In the genomic region with DNA sequence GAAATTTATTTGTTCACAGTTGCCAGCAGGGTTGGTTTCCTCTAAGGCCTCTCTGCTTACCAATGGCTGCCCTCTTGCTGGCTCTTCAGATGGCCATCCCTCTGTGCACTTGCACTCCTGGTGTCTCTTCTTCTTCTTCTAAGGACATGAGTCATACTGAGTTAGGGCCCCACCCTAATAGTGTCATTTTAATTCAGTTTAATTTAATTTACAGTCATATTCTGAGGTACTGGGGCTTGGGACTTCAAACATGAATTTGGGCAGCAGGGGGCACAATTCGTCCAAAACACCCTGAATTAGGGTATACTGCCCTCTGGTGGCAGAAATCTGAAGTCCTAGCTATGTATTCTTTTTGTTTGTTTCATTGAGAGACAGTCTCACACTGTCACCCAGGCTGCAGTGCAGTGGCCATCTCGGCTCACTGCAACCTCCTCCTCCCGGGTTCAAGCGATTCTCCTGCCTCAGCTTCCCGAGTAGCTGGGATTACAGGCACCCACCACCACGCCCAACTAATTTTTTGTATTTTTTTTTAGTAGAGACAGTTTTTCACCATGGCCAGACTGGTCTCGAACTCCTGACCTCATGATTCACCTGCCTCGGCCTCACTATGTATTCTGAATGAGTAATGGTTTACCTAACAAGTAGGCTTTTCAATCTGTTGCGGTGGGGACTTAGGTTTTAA, we compare ENCODE assay signal across 1 cellular context.
TF ChIP-seq lines count a peak whose summit lies in the region.

No MANE protein-coding gene starts in this region.

TF ChIP-seq in K562, 482 proteins besides CTCF, POLR2A, EP300 and RAD21 (continued from another document and continues in another):
- TF ChIP-seq KHSRP (IDR thresholded peaks at IDR 0.05) (no peak), ATF1 (CRISPR knock-in tag; IDR thresholded peaks at IDR 0.05) (no peak), ATF1 (tag; IDR thresholded peaks at IDR 0.05) (0 out of 2 replicates have a peak, but pooled peaks have one; percentile 23), HDAC3 (IDR thresholded peaks at IDR 0.05; ENCODE audit: borderline replicate concordance, partially characterized antibody) (no peak), MEIS2 (IDR thresholded peaks at IDR 0.05; ENCODE audit: partially characterized antibody) (peak; percentile 12), SP1 (CRISPR knock-in tag; IDR thresholded peaks at IDR 0.05) (0 out of 2 replicates have a peak, but pooled peaks have one; percentile 51), ILF3 (IDR thresholded peaks at IDR 0.05; ENCODE audit: borderline replicate concordance) (no peak), STAG1 (CRISPR knock-in tag; IDR thresholded peaks at IDR 0.05; ENCODE audit: borderline replicate concordance) (peak; percentile 70; the same call in 1 of the 2 replicates), HDAC6 (IDR thresholded peaks at IDR 0.05; ENCODE audit: low read depth, low read length) (no peak), PCBP2 (IDR thresholded peaks at IDR 0.05; ENCODE audit: low read depth, low read length, poor library complexity, severe bottlenecking) (no peak), KAT2B (IDR thresholded peaks at IDR 0.05; ENCODE audit: low read depth, low read length) (no peak), BDP1 (IDR thresholded peaks at IDR 0.05; ENCODE audit: insufficient read depth, insufficient read length) (no peak), NFIC (IDR thresholded peaks at IDR 0.05) (no peak), ATF3 (IDR thresholded peaks at IDR 0.05) (peak; percentile 57), ATF3 (CRISPR knock-in tag; conservative IDR thresholded peaks at IDR 0.05) (no peak), JUND (IDR thresholded peaks at IDR 0.05; ENCODE audit: borderline replicate concordance, low read depth, low read length) (0 out of 2 replicates have a peak, but pooled peaks have one; percentile 42), JUND (tag; IDR thresholded peaks at IDR 0.05; ENCODE audit: borderline replicate concordance, low read depth, low read length) (no peak; the same call in 2 of the 3 replicates), ZNF124 (CRISPR knock-in tag; IDR thresholded peaks at IDR 0.05) (no peak), FOXA1 (IDR thresholded peaks at IDR 0.05; ENCODE audit: borderline replicate concordance) (no peak), MNT (conservative IDR thresholded peaks at IDR 0.05) (no peak), STAT6 (CRISPR knock-in tag; IDR thresholded peaks at IDR 0.05) (no peak), EP400 (IDR thresholded peaks at IDR 0.05) (no peak), MITF (IDR thresholded peaks at IDR 0.05) (no peak), TAL1 (IDR thresholded peaks at IDR 0.05) (0 out of 2 replicates have a peak, but pooled peaks have one; percentile 6), ZNF217 (CRISPR knock-in tag; IDR thresholded peaks at IDR 0.05) (no peak), ZNF41 (CRISPR knock-in tag; conservative IDR thresholded peaks at IDR 0.05) (no peak), MTA3 (IDR thresholded peaks at IDR 0.05; ENCODE audit: borderline replicate concordance) (peak; percentile 52; the same call in 1 of the 2 replicates), ELF1 (tag; IDR thresholded peaks at IDR 0.05) (no peak), RCOR1 (IDR thresholded peaks at IDR 0.05; ENCODE audit: borderline replicate concordance in 1 of 2, low read depth in 2 of 2, low read length in 2 of 2) (0 out of 4 replicates have a peak, but pooled peaks of 1 of the 2 experiments have one; percentile 29), GTF2A2 (tag; IDR thresholded peaks at IDR 0.05) (no peak), DPF2 (IDR thresholded peaks at IDR 0.05) (no peak), MTF1 (CRISPR knock-in tag; IDR thresholded peaks at IDR 0.05; ENCODE audit: borderline replicate concordance) (no peak), BHLHE40 (IDR thresholded peaks at IDR 0.05; ENCODE audit: low read length) (no peak), CREM (IDR thresholded peaks at IDR 0.05; ENCODE audit: low read depth) (peak; percentile 43; the same call in 1 of the 2 replicates), SMC3 (conservative IDR thresholded peaks at IDR 0.05; ENCODE audit: insufficient read depth, low read depth, low read length) (peak; percentile 90), CEBPB (tag; IDR thresholded peaks at IDR 0.05) (no peak), CREB3L1 (IDR thresholded peaks at IDR 0.05; ENCODE audit: borderline replicate concordance, low read depth) (no peak), ZBTB26 (CRISPR knock-in tag; IDR thresholded peaks at IDR 0.05) (no peak), ZNF740 (CRISPR knock-in tag; IDR thresholded peaks at IDR 0.05) (no peak), ZNF740 (tag; IDR thresholded peaks at IDR 0.05) (no peak), RAD51 (IDR thresholded peaks at IDR 0.05; ENCODE audit: borderline replicate concordance, low read depth) (no peak), SMARCE1 (IDR thresholded peaks at IDR 0.05) (no peak), PYGO2 (tag; IDR thresholded peaks at IDR 0.05) (peak; percentile 5; the same call in 1 of the 2 replicates)
- TF ChIP-seq, protein P1, sequence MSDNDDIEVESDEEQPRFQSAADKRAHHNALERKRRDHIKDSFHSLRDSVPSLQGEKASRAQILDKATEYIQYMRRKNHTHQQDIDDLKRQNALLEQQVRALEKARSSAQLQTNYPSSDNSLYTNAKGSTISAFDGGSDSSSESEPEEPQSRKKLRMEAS (CRISPR knock-in tag; IDR thresholded peaks at IDR 0.05): no peak
- TF ChIP-seq, protein P2, sequence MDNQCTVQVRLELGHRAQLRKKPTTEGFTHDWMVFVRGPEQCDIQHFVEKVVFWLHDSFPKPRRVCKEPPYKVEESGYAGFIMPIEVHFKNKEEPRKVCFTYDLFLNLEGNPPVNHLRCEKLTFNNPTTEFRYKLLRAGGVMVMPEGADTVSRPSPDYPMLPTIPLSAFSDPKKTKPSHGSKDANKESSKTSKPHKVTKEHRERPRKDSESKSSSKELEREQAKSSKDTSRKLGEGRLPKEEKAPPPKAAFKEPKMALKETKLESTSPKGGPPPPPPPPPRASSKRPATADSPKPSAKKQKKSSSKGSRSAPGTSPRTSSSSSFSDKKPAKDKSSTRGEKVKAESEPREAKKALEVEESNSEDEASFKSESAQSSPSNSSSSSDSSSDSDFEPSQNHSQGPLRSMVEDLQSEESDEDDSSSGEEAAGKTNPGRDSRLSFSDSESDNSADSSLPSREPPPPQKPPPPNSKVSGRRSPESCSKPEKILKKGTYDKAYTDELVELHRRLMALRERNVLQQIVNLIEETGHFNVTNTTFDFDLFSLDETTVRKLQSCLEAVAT (IDR thresholded peaks at IDR 0.05): peak in 1 of 2 experiments; percentile 97; a peak in 2 of 4 replicates
- TF ChIP-seq, protein P3, sequence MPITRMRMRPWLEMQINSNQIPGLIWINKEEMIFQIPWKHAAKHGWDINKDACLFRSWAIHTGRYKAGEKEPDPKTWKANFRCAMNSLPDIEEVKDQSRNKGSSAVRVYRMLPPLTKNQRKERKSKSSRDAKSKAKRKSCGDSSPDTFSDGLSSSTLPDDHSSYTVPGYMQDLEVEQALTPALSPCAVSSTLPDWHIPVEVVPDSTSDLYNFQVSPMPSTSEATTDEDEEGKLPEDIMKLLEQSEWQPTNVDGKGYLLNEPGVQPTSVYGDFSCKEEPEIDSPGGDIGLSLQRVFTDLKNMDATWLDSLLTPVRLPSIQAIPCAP (CRISPR knock-in tag; IDR thresholded peaks at IDR 0.05; ENCODE audit: borderline replicate concordance): no peak
- TF ChIP-seq, protein P4, sequence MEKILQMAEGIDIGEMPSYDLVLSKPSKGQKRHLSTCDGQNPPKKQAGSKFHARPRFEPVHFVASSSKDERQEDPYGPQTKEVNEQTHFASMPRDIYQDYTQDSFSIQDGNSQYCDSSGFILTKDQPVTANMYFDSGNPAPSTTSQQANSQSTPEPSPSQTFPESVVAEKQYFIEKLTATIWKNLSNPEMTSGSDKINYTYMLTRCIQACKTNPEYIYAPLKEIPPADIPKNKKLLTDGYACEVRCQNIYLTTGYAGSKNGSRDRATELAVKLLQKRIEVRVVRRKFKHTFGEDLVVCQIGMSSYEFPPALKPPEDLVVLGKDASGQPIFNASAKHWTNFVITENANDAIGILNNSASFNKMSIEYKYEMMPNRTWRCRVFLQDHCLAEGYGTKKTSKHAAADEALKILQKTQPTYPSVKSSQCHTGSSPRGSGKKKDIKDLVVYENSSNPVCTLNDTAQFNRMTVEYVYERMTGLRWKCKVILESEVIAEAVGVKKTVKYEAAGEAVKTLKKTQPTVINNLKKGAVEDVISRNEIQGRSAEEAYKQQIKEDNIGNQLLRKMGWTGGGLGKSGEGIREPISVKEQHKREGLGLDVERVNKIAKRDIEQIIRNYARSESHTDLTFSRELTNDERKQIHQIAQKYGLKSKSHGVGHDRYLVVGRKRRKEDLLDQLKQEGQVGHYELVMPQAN (IDR thresholded peaks at IDR 0.05; ENCODE audit: borderline replicate concordance): no peak
